ENCODE assay signal across 9 cellular contexts in the genomic region with DNA sequence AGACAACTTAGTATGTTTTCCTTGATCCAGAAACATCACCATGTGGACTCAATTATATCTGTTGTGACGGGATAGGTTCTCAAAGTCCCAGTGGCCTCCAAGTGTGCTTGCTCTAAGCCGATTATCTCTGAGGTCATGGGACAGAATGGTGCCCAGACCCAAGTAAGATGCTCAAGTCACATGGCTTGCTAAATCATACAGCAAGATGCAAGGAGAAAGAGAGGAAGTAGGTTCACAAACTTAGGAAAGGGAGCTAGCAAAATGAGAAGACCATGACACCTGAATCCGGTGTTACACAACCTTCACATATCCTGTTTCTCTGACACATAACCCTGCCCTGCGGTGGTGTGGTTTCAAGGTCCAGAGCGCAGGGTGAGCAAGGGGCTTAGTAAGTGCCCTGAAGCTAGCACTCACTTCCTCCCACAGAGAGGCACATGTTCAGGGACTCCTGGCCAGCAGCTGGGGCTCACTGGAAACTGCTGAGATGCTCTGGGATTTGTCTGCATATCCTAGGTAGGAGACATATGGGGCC.
DNase-seq lines count a peak whose midpoint lies in the region; ATAC-seq and TF ChIP-seq lines count a peak whose summit lies in the region.
"Had no signal": no experiment of that assay in that cellular context is flagged by ENCODE, and none has a peak within 500 bp of the region (broad histone marks: within the 10 kb centered on the region; RNA-seq: fewer than 3 reads in every experiment).

No MANE protein-coding gene starts in this region.

- H3K27me3 Mint-ChIP-seq in Caco-2 (ENCODE audit: insufficient read depth, unreplicated experiment), result no peaks in the 10 kb centered on the region

- H3K4me1 Mint-ChIP-seq in Caco-2 (ENCODE audit: low read depth, unreplicated experiment), result no peaks in the 10 kb centered on the region

- H3K4me1 ChIP-seq in HEK293 (ENCODE audit: control insufficient read depth, insufficient read depth, low read length), result no peaks in the 10 kb centered on the region
- H3K4me1 ChIP-seq in Caco-2, result no peaks in the 10 kb centered on the region
- H3K4me1 ChIP-seq in psoas muscle, result no peaks in the 10 kb centered on the region

- 58 to 69% (median 62%) methylated on average over 5 of the region's 5 CpGs for WGBS in psoas muscle, 3 donors

- CTCF ChIA-PET in HEK293 (lab: Yijun Ruan, JAX) (no interaction called here), Caco-2 (lab: Charles Lee) (no interaction called here)

- TF ChIP-seq CTCF in HEK293 (tag by site-specific recombination; IDR thresholded peaks at IDR 0.05) (no peak), Caco-2 (IDR thresholded peaks at IDR 0.05; ENCODE audit: insufficient read depth in 1 of 2, low read depth in 1 of 2, low read length in 1 of 2, severe bottlenecking in 1 of 2, unreplicated experiment in 1 of 2) (no peak), psoas muscle (IDR thresholded peaks at IDR 0.05) (no peak)

- H3K27me3 ChIP-seq in MG63, result no peaks in the 10 kb centered on the region
- no peaks in the 10 kb centered on the region for H3K27me3 ChIP-seq in Caco-2 (replicated peaks; ENCODE audit: control insufficient read depth, insufficient read depth, low read length)
- no peaks in the 10 kb centered on the region for H3K27me3 ChIP-seq in psoas muscle (ENCODE audit: insufficient read depth in 3 of 3, low read length in 2 of 3)

- no peaks in the 10 kb centered on the region for H3K9me3 ChIP-seq in HEK293 (ENCODE audit: control insufficient read depth, insufficient read depth, low read depth, low read length)
- peaks cover 7% of the 10 kb centered on the region for H3K9me3 ChIP-seq in MG63
- H3K9me3 ChIP-seq in Caco-2, result peaks cover 3% of the 10 kb centered on the region; the same call in 1 of the 2 replicates
- H3K9me3 ChIP-seq in psoas muscle, result no peaks in the 10 kb centered on the region

- intact Hi-C loops in Caco-2 (cut with micrococcal nuclease; ENCODE audit: unreplicated experiment) (no loop called here), psoas muscle (cut with DNase I) (no loop called here)

- POLR2A ChIA-PET in HEK293 (lab: Yijun Ruan, JAX), result no interaction called here
- POLR2A ChIA-PET in Caco-2 (lab: Charles Lee), result no interaction called here

- H3K27ac ChIP-seq in HEK293 (ENCODE audit: extremely low read depth, low read depth, low read length) (no peak overlapping the region), psoas muscle (no peak overlapping the region)

- H3K9me3 Mint-ChIP-seq in Caco-2 (ENCODE audit: unreplicated experiment), result no peaks in the 10 kb centered on the region

- no peak overlapping the region for H3K27ac Mint-ChIP-seq in Caco-2 (ENCODE audit: unreplicated experiment)

- no peak overlapping the region for H3K4me3 Mint-ChIP-seq in Caco-2 (ENCODE audit: unreplicated experiment)

- H3K36me3 ChIP-seq in HEK293 (ENCODE audit: control insufficient read depth in 2 of 2, insufficient read depth in 1 of 2, low read length in 2 of 2) (no peaks in the 10 kb centered on the region), MG63 (no peaks in the 10 kb centered on the region), Caco-2 (ENCODE audit: control insufficient read depth, insufficient read depth, low read length) (no peaks in the 10 kb centered on the region), psoas muscle (ENCODE audit: insufficient read depth in 1 of 2, low read depth in 1 of 2) (no peaks in the 10 kb centered on the region)

- no peak overlapping the region for H3K4me3 ChIP-seq in HEK293 (ENCODE audit: low read depth, low read length)
- H3K4me3 ChIP-seq in MG63, result no peak overlapping the region
- H3K4me3 ChIP-seq in Caco-2 (ENCODE audit: low read depth, low read length), result no peak overlapping the region
- no peak overlapping the region for H3K4me3 ChIP-seq in psoas muscle
- H3K4me3 ChIP-seq: K562 had no signal

- ATAC-seq in esophagus mucosa (peak; percentile 85), psoas muscle (no peak)
- ATAC-seq: K562 had no signal

- H3K36me3 Mint-ChIP-seq in Caco-2 (ENCODE audit: insufficient read depth, unreplicated experiment), result no peaks in the 10 kb centered on the region

- DNase-seq in GM03348 (ENCODE audit: low spot score) (peak; percentile 62), MG63 (peak; percentile 80), hippocampal formation (lab: John Stamatoyannopoulos, UW) (no peak), Caco-2 (no peak), pons (ENCODE audit: low spot score) (no peak), psoas muscle (no peak)

- no TSS peak for BruUV-seq in Caco-2 (replicated peaks; lab: Mats Ljungman, UMichigan)

TF ChIP-seq in HEK293, 187 proteins besides CTCF, POLR2A, EP300 and RAD21:
- no peak for TF ChIP-seq ZNF121 (tag by site-specific recombination; IDR thresholded peaks at IDR 0.05)
- no peak for TF ChIP-seq ZNF19 (tag by site-specific recombination; IDR thresholded peaks at IDR 0.05; ENCODE audit: low read depth)
- no peak for TF ChIP-seq SCRT1 (tag by site-specific recombination; IDR thresholded peaks at IDR 0.05; ENCODE audit: borderline replicate concordance)
- no peak for TF ChIP-seq YY2 (tag by site-specific recombination; IDR thresholded peaks at IDR 0.05)
- TF ChIP-seq, protein P1, sequence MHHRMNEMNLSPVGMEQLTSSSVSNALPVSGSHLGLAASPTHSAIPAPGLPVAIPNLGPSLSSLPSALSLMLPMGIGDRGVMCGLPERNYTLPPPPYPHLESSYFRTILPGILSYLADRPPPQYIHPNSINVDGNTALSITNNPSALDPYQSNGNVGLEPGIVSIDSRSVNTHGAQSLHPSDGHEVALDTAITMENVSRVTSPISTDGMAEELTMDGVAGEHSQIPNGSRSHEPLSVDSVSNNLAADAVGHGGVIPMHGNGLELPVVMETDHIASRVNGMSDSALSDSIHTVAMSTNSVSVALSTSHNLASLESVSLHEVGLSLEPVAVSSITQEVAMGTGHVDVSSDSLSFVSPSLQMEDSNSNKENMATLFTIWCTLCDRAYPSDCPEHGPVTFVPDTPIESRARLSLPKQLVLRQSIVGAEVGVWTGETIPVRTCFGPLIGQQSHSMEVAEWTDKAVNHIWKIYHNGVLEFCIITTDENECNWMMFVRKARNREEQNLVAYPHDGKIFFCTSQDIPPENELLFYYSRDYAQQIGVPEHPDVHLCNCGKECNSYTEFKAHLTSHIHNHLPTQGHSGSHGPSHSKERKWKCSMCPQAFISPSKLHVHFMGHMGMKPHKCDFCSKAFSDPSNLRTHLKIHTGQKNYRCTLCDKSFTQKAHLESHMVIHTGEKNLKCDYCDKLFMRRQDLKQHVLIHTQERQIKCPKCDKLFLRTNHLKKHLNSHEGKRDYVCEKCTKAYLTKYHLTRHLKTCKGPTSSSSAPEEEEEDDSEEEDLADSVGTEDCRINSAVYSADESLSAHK (tag by site-specific recombination; IDR thresholded peaks at IDR 0.05), result peak; percentile 77
- TF ChIP-seq ZNF561 (tag by site-specific recombination; IDR thresholded peaks at IDR 0.05; ENCODE audit: borderline replicate concordance), result no peak

Comparison
In these comparisons a context has a peak if more than half of its experiments do, and no peak if none do; other contexts are left out.
1. DNase-seq: peak in GM03348 (single experiment) and MG63 (single experiment); none in hippocampal formation (0 of 2), Caco-2 (0 of 2), pons (single experiment) and psoas muscle (0 of 2).